9 cellular contexts compared by ENCODE assay signal in the genomic region with DNA sequence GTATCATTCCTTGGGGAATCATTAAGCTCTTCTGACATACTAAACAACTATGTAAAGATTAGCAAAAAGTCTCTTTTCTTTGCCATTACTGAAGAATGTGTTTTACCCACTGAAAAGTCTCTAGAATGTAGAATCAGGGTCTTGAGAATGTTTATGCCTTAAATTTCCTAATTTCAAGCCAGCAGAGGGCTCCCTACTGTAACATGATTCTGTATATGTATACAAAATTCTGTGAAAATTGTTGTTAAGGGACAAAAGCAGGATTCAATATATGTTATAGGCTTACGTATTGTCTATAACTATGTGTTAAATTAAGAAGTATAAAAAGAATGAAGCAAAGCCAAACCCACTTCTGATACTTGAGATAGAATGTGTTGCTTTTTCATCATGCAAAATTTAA.
DNase-seq lines count a peak whose midpoint lies in the region; ATAC-seq and TF ChIP-seq lines count a peak whose summit lies in the region.
"Had no signal": no experiment of that assay in that cellular context is flagged by ENCODE, and none has a peak within 500 bp of the region (broad histone marks: within the 10 kb centered on the region; RNA-seq: fewer than 3 reads in every experiment).

No MANE protein-coding gene starts in this region.

- H3K79me1 ChIP-seq in H9 (ENCODE audit: insufficient read depth, low read depth, low read length, poor library complexity, severe bottlenecking) = no peaks in the 10 kb centered on the region

- no peak overlapping the region for H3K14ac ChIP-seq in H9 (ENCODE audit: insufficient read depth, low read length)

- no peaks in the 10 kb centered on the region for H3K79me2 ChIP-seq in H9 (ENCODE audit: insufficient read depth, low read length)

- intact Hi-C loops in esophagus squamous epithelium (cut with DNase I) = no loop called here

- H4K20me1 ChIP-seq in H9 (ENCODE audit: control insufficient read depth, insufficient read depth, insufficient read length) = no peaks in the 10 kb centered on the region

- H4K5ac ChIP-seq in H9 (ENCODE audit: insufficient read length, low read depth, low read length) = no peak overlapping the region

- no peak overlapping the region for H2BK5ac ChIP-seq in H9 (ENCODE audit: insufficient read length, low read length)

- no peak overlapping the region for H3K27ac ChIP-seq in H9 (ENCODE audit: insufficient read length, low read depth, low read length)
- no peak overlapping the region for H3K27ac ChIP-seq in esophagus squamous epithelium

- WGBS in H9 (ENCODE audit: extremely low coverage, insufficient read length, low lambda C conversion rate) = no CpG with 5 or more reads among the region's 1 CpG
- 52 to 83% methylated on average over 1 of the region's 1 CpG for WGBS in esophagus squamous epithelium, 2 donors

- no peak overlapping the region for H3K4me3 Mint-ChIP-seq in H9
- no peak overlapping the region for H3K4me3 Mint-ChIP-seq in glutamatergic neuron (ENCODE audit: unreplicated experiment)

- H3K27ac Mint-ChIP-seq in H9 (no peak overlapping the region), glutamatergic neuron (ENCODE audit: unreplicated experiment) (no peak overlapping the region)

- H3K36me3 Mint-ChIP-seq in H9 (ENCODE audit: insufficient read depth in 1 of 3, low read depth in 3 of 3) = peaks cover 0 to 4% (median 0%) of the 10 kb centered on the region in 3 experiments; a peak in 3 of 7 replicates
- H3K36me3 Mint-ChIP-seq in glutamatergic neuron (ENCODE audit: unreplicated experiment) = no peaks in the 10 kb centered on the region

- no peak overlapping the region for H3K56ac ChIP-seq in H9 (ENCODE audit: insufficient read length, low read depth, low read length)

- H3K9me3 ChIP-seq in H9 (ENCODE audit: control insufficient read depth, low read depth, low read length) (no peaks in the 10 kb centered on the region), esophagus squamous epithelium (no peaks in the 10 kb centered on the region)

- TF ChIP-seq CTCF in H9 (conservative IDR thresholded peaks at IDR 0.05) (peak; percentile 56), glutamatergic neuron (IDR thresholded peaks at IDR 0.05; ENCODE audit: partially characterized antibody, unreplicated experiment) (peak; percentile 37), esophagus squamous epithelium (IDR thresholded peaks at IDR 0.05) (no peak)

- no peak overlapping the region for H2BK20ac ChIP-seq in H9 (ENCODE audit: low read depth, low read length, poor library complexity, severe bottlenecking)

- H3K4me1 Mint-ChIP-seq in H9 (peaks cover 24 to 38% of the 10 kb centered on the region in 2 experiments), glutamatergic neuron (ENCODE audit: low read depth, unreplicated experiment) (peaks cover 15% of the 10 kb centered on the region)

- H3K27me3 ChIP-seq in H9 (ENCODE audit: insufficient read depth, low read length) (no peaks in the 10 kb centered on the region), esophagus squamous epithelium (no peaks in the 10 kb centered on the region)

- H2AK5ac ChIP-seq in H9 (ENCODE audit: insufficient read length, low read length) = no peak overlapping the region

- ATAC-seq in SK-N-SH treated with all-trans-retinoic acid at 6 μM for 48 hours (peak; percentile 32; the same call in 2 of the 3 replicates), HG02610 (IDR thresholded peaks at IDR 0.05; ENCODE audit: unreplicated experiment) (no peak)

- H2BK12ac ChIP-seq in H9 (ENCODE audit: insufficient read length, low read depth, low read length) = no peak overlapping the region

- H3K27me3 Mint-ChIP-seq in H9 (ENCODE audit: low read depth) (no peaks in the 10 kb centered on the region), glutamatergic neuron (ENCODE audit: unreplicated experiment) (peaks cover 3% of the 10 kb centered on the region)

- no peak overlapping the region for H3K18ac ChIP-seq in H9 (ENCODE audit: insufficient read length, low read depth, low read length)

- no peak overlapping the region for H2BK120ac ChIP-seq in H9 (ENCODE audit: low read depth, low read length, poor library complexity, severe bottlenecking)

- H3T11ph ChIP-seq in H9 (ENCODE audit: low read length) = no peak overlapping the region

- no peak overlapping the region for H3K4me3 ChIP-seq in esophagus squamous epithelium

- H3K9ac ChIP-seq in H9 (ENCODE audit: extremely low read depth, insufficient read length, low read length) = no peak overlapping the region

- no peak overlapping the region for H3K4me2 ChIP-seq in H9 (ENCODE audit: insufficient read depth, insufficient read length, low read length)

- H4K91ac ChIP-seq in H9 (ENCODE audit: insufficient read length, low read depth, low read length) = no peak overlapping the region

- no peak overlapping the region for H4K8ac ChIP-seq in H9 (replicated peaks; ENCODE audit: insufficient read length, low read depth, low read length)

- H3K23me2 ChIP-seq in H9 (ENCODE audit: insufficient read length, low read depth, low read length, poor library complexity, severe bottlenecking) = no peaks in the 10 kb centered on the region

- TF ChIP-seq POLR2A in esophagus squamous epithelium (IDR thresholded peaks at IDR 0.05) = no peak

- H3K9me3 Mint-ChIP-seq in H9 = peaks cover 0 to 2% of the 10 kb centered on the region in 2 experiments; a peak in 1 of 5 replicates
- H3K9me3 Mint-ChIP-seq in glutamatergic neuron (ENCODE audit: unreplicated experiment) = peaks cover 8% of the 10 kb centered on the region

- H2AFZ ChIP-seq in H9 (ENCODE audit: low read length) = no peak overlapping the region

- H3K4me1 ChIP-seq in H9 (ENCODE audit: insufficient read depth, low read length) = no peaks in the 10 kb centered on the region
- no peaks in the 10 kb centered on the region for H3K4me1 ChIP-seq in esophagus squamous epithelium

- H3K4ac ChIP-seq in H9 (ENCODE audit: low read depth, low read length) = no peak overlapping the region

- DNase-seq in AML-193 (lab: John Stamatoyannopoulos, UW) = peak; percentile 25 to 39
- DNase-seq in H9 = no peak
- DNase-seq in glutamatergic neuron = no peak
- DNase-seq in NCI-H2029 (lab: John Stamatoyannopoulos, UW) = no peak
- no peak for DNase-seq in esophagus squamous epithelium (lab: John Stamatoyannopoulos, UW)
- no peak for DNase-seq in DMS153 treated with DMSO at 0.1 percent for 48 hours (lab: John Stamatoyannopoulos, UW; ENCODE audit: unreplicated experiment)
- DNase-seq: SHP77 treated with DMSO at 0.1 percent for 48 hours had no signal

- no peak overlapping the region for H3K23ac ChIP-seq in H9 (ENCODE audit: insufficient read length, low read depth, low read length)

- H3K36me3 ChIP-seq in esophagus squamous epithelium = no peaks in the 10 kb centered on the region

- no peak overlapping the region for H2BK15ac ChIP-seq in H9 (ENCODE audit: low read depth, low read length)

TF ChIP-seq in SK-N-SH treated with all-trans-retinoic acid at 6 μM for 48 hours, 23 proteins besides CTCF, POLR2A, EP300 and RAD21:
- no peak for TF ChIP-seq ZNF565 (CRISPR knock-in tag; conservative IDR thresholded peaks at IDR 0.05; ENCODE audit: low read depth)
- no peak for TF ChIP-seq SNAI2 (CRISPR knock-in tag; IDR thresholded peaks at IDR 0.05)
- TF ChIP-seq TCF4 (CRISPR knock-in tag; IDR thresholded peaks at IDR 0.05; ENCODE audit: borderline replicate concordance) = no peak
- no peak for TF ChIP-seq ISL1 (CRISPR knock-in tag; IDR thresholded peaks at IDR 0.05)
- TF ChIP-seq, protein P1, sequence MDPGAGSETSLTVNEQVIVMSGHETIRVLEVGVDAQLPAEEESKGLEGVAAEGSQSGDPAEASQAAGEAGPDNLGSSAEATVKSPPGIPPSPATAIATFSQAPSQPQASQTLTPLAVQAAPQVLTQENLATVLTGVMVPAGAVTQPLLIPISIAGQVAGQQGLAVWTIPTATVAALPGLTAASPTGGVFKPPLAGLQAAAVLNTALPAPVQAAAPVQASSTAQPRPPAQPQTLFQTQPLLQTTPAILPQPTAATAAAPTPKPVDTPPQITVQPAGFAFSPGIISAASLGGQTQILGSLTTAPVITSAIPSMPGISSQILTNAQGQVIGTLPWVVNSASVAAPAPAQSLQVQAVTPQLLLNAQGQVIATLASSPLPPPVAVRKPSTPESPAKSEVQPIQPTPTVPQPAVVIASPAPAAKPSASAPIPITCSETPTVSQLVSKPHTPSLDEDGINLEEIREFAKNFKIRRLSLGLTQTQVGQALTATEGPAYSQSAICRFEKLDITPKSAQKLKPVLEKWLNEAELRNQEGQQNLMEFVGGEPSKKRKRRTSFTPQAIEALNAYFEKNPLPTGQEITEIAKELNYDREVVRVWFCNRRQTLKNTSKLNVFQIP (CRISPR knock-in tag; IDR thresholded peaks at IDR 0.05; ENCODE audit: borderline replicate concordance, low read depth) = no peak
- TF ChIP-seq, protein P2, sequence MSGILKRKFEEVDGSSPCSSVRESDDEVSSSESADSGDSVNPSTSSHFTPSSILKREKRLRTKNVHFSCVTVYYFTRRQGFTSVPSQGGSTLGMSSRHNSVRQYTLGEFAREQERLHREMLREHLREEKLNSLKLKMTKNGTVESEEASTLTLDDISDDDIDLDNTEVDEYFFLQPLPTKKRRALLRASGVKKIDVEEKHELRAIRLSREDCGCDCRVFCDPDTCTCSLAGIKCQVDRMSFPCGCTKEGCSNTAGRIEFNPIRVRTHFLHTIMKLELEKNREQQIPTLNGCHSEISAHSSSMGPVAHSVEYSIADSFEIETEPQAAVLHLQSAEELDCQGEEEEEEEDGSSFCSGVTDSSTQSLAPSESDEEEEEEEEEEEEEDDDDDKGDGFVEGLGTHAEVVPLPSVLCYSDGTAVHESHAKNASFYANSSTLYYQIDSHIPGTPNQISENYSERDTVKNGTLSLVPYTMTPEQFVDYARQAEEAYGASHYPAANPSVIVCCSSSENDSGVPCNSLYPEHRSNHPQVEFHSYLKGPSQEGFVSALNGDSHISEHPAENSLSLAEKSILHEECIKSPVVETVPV (CRISPR knock-in tag; IDR thresholded peaks at IDR 0.05) = no peak
- no peak for TF ChIP-seq GLIS3 (CRISPR knock-in tag; IDR thresholded peaks at IDR 0.05)
- TF ChIP-seq CREB5 (CRISPR knock-in tag; IDR thresholded peaks at IDR 0.05; ENCODE audit: low read depth) = no peak
TF ChIP-seq in SK-N-SH treated with all-trans-retinoic acid at 6 μM for 48 hours: peak in this region for 0.

Comparison
In these comparisons a context has a peak if more than half of its experiments do, and no peak if none do; other contexts are left out.
1. DNase-seq: peak in AML-193 (2 of 2); none in H9 (single experiment), glutamatergic neuron (single experiment), NCI-H2029 (single experiment), esophagus squamous epithelium (single experiment) and DMS153 treated with DMSO at 0.1 percent for 48 hours (single experiment).
2. CTCF ChIP-seq: peak in H9 (single experiment) and glutamatergic neuron (single experiment); none in esophagus squamous epithelium (0 of 6).